24 cellular contexts compared by ENCODE assay signal in genomic region chr15:91872356-91873132, GRCh38. TPM values are rescaled to one million over a fixed set of nuclear protein-coding genes. Genes with fewer than 3 reads are reported as not detected.
DNase-seq lines count a peak whose midpoint lies in the region; ATAC-seq and TF ChIP-seq lines count a peak whose summit lies in the region.
"Had no signal": no experiment of that assay in that cellular context is flagged by ENCODE, and none has a peak within 500 bp of the region (broad histone marks: within the 10 kb centered on the region; RNA-seq: fewer than 3 reads in every experiment).

No MANE protein-coding gene starts in this region.

- intact Hi-C loops in stomach (cut with DNase I; ENCODE audit: low total_unique reads): no loop called here
- intact Hi-C loops in testis (cut with DNase I; ENCODE audit: low total_unique reads): no loop called here
- intact Hi-C loops in activated naive CD4-positive, alpha-beta T cell treated with anti-CD3 and anti-CD28 coated beads for 36 hours (cut with micrococcal nuclease): no loop called here

- H3K36me3 ChIP-seq in stomach (no peaks in the 10 kb centered on the region), testis (ENCODE audit: low read depth, missing control alignments) (no peaks in the 10 kb centered on the region)

- ATAC-seq in esophagus mucosa: peak; percentile 72
- ATAC-seq: HCT116, psoas muscle had no signal

- no peak overlapping the region for H3K4me3 Mint-ChIP-seq in HFFc6
- no peak overlapping the region for H3K4me3 Mint-ChIP-seq in activated naive CD4-positive, alpha-beta T cell treated with anti-CD3 and anti-CD28 coated beads for 36 hours
- H3K4me3 Mint-ChIP-seq in T-helper 2 cell treated with Interferon-gamma antibody and Interleukin-4, amounts not matched to agents 5 μg/mL and 100 μg/mL, for 36 hours: no peak overlapping the region
- H3K4me3 Mint-ChIP-seq: activated CD4-positive, alpha-beta memory T cell treated with anti-CD3 and anti-CD28 coated beads, Interleukin-2, amount 10 ng/mL, durations not matched to agents 7 days and 5 days; stimulated activated effector memory CD8-positive, alpha-beta T cell treated with anti-CD3 and anti-CD28 coated beads, Interleukin-12 subunit alpha, Interleukin-12 subunit beta, amount 100 ng/mL, for 72 hours had no signal

- no peak overlapping the region for H3K4me3 ChIP-seq in stomach
- no peak overlapping the region for H3K4me3 ChIP-seq in testis
- H3K4me3 ChIP-seq: psoas muscle had no signal

- H3K36me3 Mint-ChIP-seq in HFFc6 (ENCODE audit: low read depth): no peaks in the 10 kb centered on the region
- H3K36me3 Mint-ChIP-seq in activated naive CD4-positive, alpha-beta T cell treated with anti-CD3 and anti-CD28 coated beads for 36 hours (ENCODE audit: low read depth): peaks cover 4% of the 10 kb centered on the region
- peaks cover 31% of the 10 kb centered on the region for H3K36me3 Mint-ChIP-seq in T-helper 2 cell treated with Interferon-gamma antibody and Interleukin-4, amounts not matched to agents 5 μg/mL and 100 μg/mL, for 36 hours (ENCODE audit: low read depth)
- H3K36me3 Mint-ChIP-seq: stimulated activated effector memory CD8-positive, alpha-beta T cell treated with anti-CD3 and anti-CD28 coated beads, Interleukin-12 subunit alpha, Interleukin-12 subunit beta, amount 100 ng/mL, for 72 hours had no signal

- TF ChIP-seq POLR2A in stomach (IDR thresholded peaks at IDR 0.05): no peak
- TF ChIP-seq POLR2A in testis (IDR thresholded peaks at IDR 0.05): no peak

- H3K4me1 ChIP-seq in stomach (peaks cover 6 to 19% (median 12%) of the 10 kb centered on the region in 4 donors), testis (peaks cover 6% of the 10 kb centered on the region)

- H3K9me3 ChIP-seq in stomach (no peaks in the 10 kb centered on the region), testis (no peaks in the 10 kb centered on the region)
- H3K9me3 ChIP-seq: psoas muscle had no signal

- TF ChIP-seq CTCF in stomach (IDR thresholded peaks at IDR 0.05) (no peak), testis (IDR thresholded peaks at IDR 0.05) (no peak), HFFc6 (IDR thresholded peaks at IDR 0.05) (no peak)

- H3K27ac Mint-ChIP-seq in HFFc6: no peak overlapping the region
- no peak overlapping the region for H3K27ac Mint-ChIP-seq in activated naive CD4-positive, alpha-beta T cell treated with anti-CD3 and anti-CD28 coated beads for 36 hours
- H3K27ac Mint-ChIP-seq in T-helper 2 cell treated with Interferon-gamma antibody and Interleukin-4, amounts not matched to agents 5 μg/mL and 100 μg/mL, for 36 hours: no peak overlapping the region
- H3K27ac Mint-ChIP-seq: activated CD4-positive, alpha-beta memory T cell treated with anti-CD3 and anti-CD28 coated beads, Interleukin-2, amount 10 ng/mL, durations not matched to agents 7 days and 5 days; stimulated activated effector memory CD8-positive, alpha-beta T cell treated with anti-CD3 and anti-CD28 coated beads, Interleukin-12 subunit alpha, Interleukin-12 subunit beta, amount 100 ng/mL, for 72 hours had no signal

- CTCF ChIA-PET in activated naive CD4-positive, alpha-beta T cell treated with anti-CD3 and anti-CD28 coated beads for 36 hours (lab: Charles Lee): interaction anchor here (0.6 kb wide), 1 partner anchor 570 kb away, joined by 3 read pairs; no protein-coding TSS in a partner anchor

- H3K27me3 ChIP-seq in stomach (no peaks in the 10 kb centered on the region), testis (no peaks in the 10 kb centered on the region)

- H3K9me3 Mint-ChIP-seq in HFFc6: peaks cover 3% of the 10 kb centered on the region; the same call in 1 of the 2 replicates
- peaks cover 2% of the 10 kb centered on the region for H3K9me3 Mint-ChIP-seq in activated naive CD4-positive, alpha-beta T cell treated with anti-CD3 and anti-CD28 coated beads for 36 hours
- peaks cover 12% of the 10 kb centered on the region for H3K9me3 Mint-ChIP-seq in T-helper 2 cell treated with Interferon-gamma antibody and Interleukin-4, amounts not matched to agents 5 μg/mL and 100 μg/mL, for 36 hours
- H3K9me3 Mint-ChIP-seq: stimulated activated effector memory CD8-positive, alpha-beta T cell treated with anti-CD3 and anti-CD28 coated beads, Interleukin-12 subunit alpha, Interleukin-12 subunit beta, amount 100 ng/mL, for 72 hours had no signal

- no peak for TF ChIP-seq EP300 in stomach (IDR thresholded peaks at IDR 0.05)

- WGBS in stomach, 5 donors: 45 to 80% (median 58%) methylated on average over 15 of the region's 15 CpGs
- 95% methylated on average over 15 of the region's 15 CpGs for WGBS in testis, 2 donors

- DNase-seq in NCI-H1105 treated with DMSO at 0.1 percent for 48 hours (lab: John Stamatoyannopoulos, UW) (peak; percentile 63), NCI-H748 (lab: John Stamatoyannopoulos, UW; ENCODE audit: unreplicated experiment) (peak; percentile 64), stomach (peak; percentile 48), testis (no peak), HFFc6 (no peak)
- no peak for DNase-seq in activated naive CD4-positive, alpha-beta T cell treated with anti-CD3 and anti-CD28 coated beads for 36 hours
- no peak for DNase-seq in T-helper 2 cell treated with Interferon-gamma antibody and Interleukin-4, amounts not matched to agents 5 μg/mL and 100 μg/mL, for 36 hours (ENCODE audit: low spot score)
- DNase-seq: activated CD4-positive, alpha-beta memory T cell treated with anti-CD3 and anti-CD28 coated beads, Interleukin-2, amount 10 ng/mL, durations not matched to agents 7 days and 5 days; activated CD4-positive, CD25-positive, alpha-beta regulatory T cell; activated gamma-delta T cell treated with Interleukin-2 at 50 U/mL for 16 hours; activated T-cell treated with anti-CD3 and anti-CD28 coated beads for 4 hours; amniotic stem cell; CD8-positive, alpha-beta memory T cell; central memory CD4-positive, alpha-beta T cell; DMS53; hypothalamus; KG1; NCI-H1930; NCI-H524 treated with DMSO at 0.1 percent for 48 hours; psoas muscle; stimulated activated CD4-positive, alpha-beta T cell treated with anti-CD3 and anti-CD28 coated beads, Interleukin-1b, Interleukin-23, amount 100 ng/mL, for 48 hours had no signal

- H3K4me1 Mint-ChIP-seq in HFFc6 (ENCODE audit: low read depth): peaks cover 12% of the 10 kb centered on the region
- peaks cover 49% of the 10 kb centered on the region for H3K4me1 Mint-ChIP-seq in activated naive CD4-positive, alpha-beta T cell treated with anti-CD3 and anti-CD28 coated beads for 36 hours (ENCODE audit: low read depth)
- H3K4me1 Mint-ChIP-seq in T-helper 2 cell treated with Interferon-gamma antibody and Interleukin-4, amounts not matched to agents 5 μg/mL and 100 μg/mL, for 36 hours (ENCODE audit: low read depth): peaks cover 35% of the 10 kb centered on the region

- H3K27me3 Mint-ChIP-seq in HFFc6 (ENCODE audit: insufficient read depth): no peaks in the 10 kb centered on the region; the same call in 1 of the 2 replicates
- H3K27me3 Mint-ChIP-seq in activated naive CD4-positive, alpha-beta T cell treated with anti-CD3 and anti-CD28 coated beads for 36 hours (ENCODE audit: low read depth): no peaks in the 10 kb centered on the region
- peaks cover 2% of the 10 kb centered on the region for H3K27me3 Mint-ChIP-seq in T-helper 2 cell treated with Interferon-gamma antibody and Interleukin-4, amounts not matched to agents 5 μg/mL and 100 μg/mL, for 36 hours (ENCODE audit: low read depth)
- H3K27me3 Mint-ChIP-seq: activated CD4-positive, alpha-beta memory T cell treated with anti-CD3 and anti-CD28 coated beads, Interleukin-2, amount 10 ng/mL, durations not matched to agents 7 days and 5 days; CD8-positive, alpha-beta memory T cell had no signal

- H3K27ac ChIP-seq in stomach (peak overlapping the region in 2 of 5 donors; percentile 54 to 65), testis (no peak overlapping the region)
- H3K27ac ChIP-seq: psoas muscle had no signal

RNA-seq across cellular contexts. Expression of gene SLCO3A1, which starts 19.0 kb away (rescaled TPM):
- total RNA-seq in esophagus mucosa (23.6 TPM), stomach (10 to 100 TPM in 3 of 5 donors, 1 to 10 TPM in 2; 4.6 to 38.8 (median 12.6) TPM), testis (10 to 100 TPM; 76.3 to 77.2 TPM)
- polyA plus RNA-seq in stomach (10 to 100 TPM in 1 of 3 donors, 1 to 10 TPM in 2; 2.4 to 10.7 (median 3.8) TPM), testis (ENCODE audit: insufficient read depth, low read depth, low replicate concordance) (144 TPM)
- 10 to 100 TPM in 4 of 6 experiments, 1 to 10 TPM in 2; 5.7 to 19.4 (median 14.4) TPM for total RNA-seq in HFFc6 (2021; fragmentation: NEBNext Ultra II Directional; extraction: Animal tissue kit (Norgen Biotek cat#: 25700))
- total RNA-seq in activated naive CD4-positive, alpha-beta T cell treated with anti-CD3 and anti-CD28 coated beads for 36 hours: 1 to 10 TPM; 3.1 to 3.3 TPM

Comparison
In these comparisons a context has a peak if more than half of its experiments do, and no peak if none do; other contexts are left out.
1. DNase-seq: peak in NCI-H1105 treated with DMSO at 0.1 percent for 48 hours (single experiment), NCI-H748 (single experiment) and stomach (single experiment); none in testis (single experiment), HFFc6 (single experiment), activated naive CD4-positive, alpha-beta T cell treated with anti-CD3 and anti-CD28 coated beads for 36 hours (single experiment) and T-helper 2 cell treated with Interferon-gamma antibody and Interleukin-4, amounts not matched to agents 5 μg/mL and 100 μg/mL, for 36 hours (single experiment).